17 cellular contexts compared by ENCODE assay signal in genomic region chr18:35732652-35733051, GRCh38.
DNase-seq lines count a peak whose midpoint lies in the region; ATAC-seq and TF ChIP-seq lines count a peak whose summit lies in the region.
"Had no signal": no experiment of that assay in that cellular context is flagged by ENCODE, and none has a peak within 500 bp of the region (broad histone marks: within the 10 kb centered on the region; RNA-seq: fewer than 3 reads in every experiment).

No MANE protein-coding gene starts in this region.

- no peaks in the 10 kb centered on the region for H3K27me3 ChIP-seq in GM23338 (ENCODE audit: insufficient read depth)
- H3K27me3 ChIP-seq in left lung, result no peaks in the 10 kb centered on the region
- no peaks in the 10 kb centered on the region for H3K27me3 ChIP-seq in effector memory CD4-positive, alpha-beta T cell (replicated peaks; ENCODE audit: control insufficient read depth, insufficient read depth, low read length, poor library complexity, severe bottlenecking)
- no peaks in the 10 kb centered on the region for H3K27me3 ChIP-seq in gastroesophageal sphincter
- no peaks in the 10 kb centered on the region for H3K27me3 ChIP-seq in stomach
- H3K27me3 ChIP-seq: BE2C had no signal

- H3K4me1 Mint-ChIP-seq in GM23338, result peaks cover 15% of the 10 kb centered on the region; the same call in 2 of the 3 replicates

- TF ChIP-seq POLR2A in gastroesophageal sphincter (IDR thresholded peaks at IDR 0.05) (no peak), stomach (IDR thresholded peaks at IDR 0.05) (no peak)

- no peak for ATAC-seq in GM23338
- ATAC-seq in left lung, result peak; percentile 61
- ATAC-seq in gastroesophageal sphincter, result no peak
- no peak for ATAC-seq in HG03469 (IDR thresholded peaks at IDR 0.05; ENCODE audit: unreplicated experiment)
- ATAC-seq: activated T-cell treated with anti-CD3 and anti-CD28 coated beads, Interleukin-2, amount 50 U/mL, for 72 hours; foreskin keratinocyte; GM12878 had no signal

- H3K4me3 Mint-ChIP-seq in GM23338, result no peak overlapping the region
- H3K4me3 Mint-ChIP-seq: activated T-cell treated with anti-CD3 and anti-CD28 coated beads, Interleukin-2, amount 50 U/mL, for 72 hours; dendritic cell treated with granulocyte-macrophage colony-stimulating factor and Interleukin-4, amounts not matched to agents 40 ng/mL and 50 ng/mL, for 4 days had no signal

- H3K4me3 ChIP-seq in GM23338 (no peak overlapping the region), choroid plexus epithelial cell (ENCODE audit: low read depth, low read length) (no peak overlapping the region), left lung (no peak overlapping the region), gastroesophageal sphincter (no peak overlapping the region), stomach (no peak overlapping the region)
- no peak overlapping the region for H3K4me3 ChIP-seq in effector memory CD4-positive, alpha-beta T cell (ENCODE audit: insufficient read depth, low read depth, low read length, poor library complexity, severe bottlenecking)
- H3K4me3 ChIP-seq: GM12878, SJSA1 had no signal

- H4K20me1 ChIP-seq in GM23338 (replicated peaks; ENCODE audit: insufficient read depth), result no peaks in the 10 kb centered on the region

- H3K36me3 Mint-ChIP-seq in GM23338 (ENCODE audit: low read depth), result no peaks in the 10 kb centered on the region

- intact Hi-C loops in left lung (cut with DNase I), result no loop called here
- intact Hi-C loops in stomach (cut with DNase I; ENCODE audit: low total_unique reads), result no loop called here

- peak; percentile 74 for DNase-seq in AG08395 (ENCODE audit: low spot score)
- no peak for DNase-seq in GM23338 (ENCODE audit: low spot score)
- DNase-seq in choroid plexus epithelial cell (ENCODE audit: low read depth), result peak; percentile 18
- DNase-seq in left lung, result no peak
- DNase-seq in effector memory CD4-positive, alpha-beta T cell, result no peak
- DNase-seq in stomach, result no peak
- DNase-seq: activated CD4-positive, alpha-beta T cell treated with anti-CD3 and anti-CD28 coated beads, Interleukin-2, amount 50 U/mL, for 4 hours; activated T-cell treated with anti-CD3 and anti-CD28 coated beads, Interleukin-2, amount 50 U/mL, for 72 hours; BE2C; DND-41; foreskin keratinocyte; NCI-H2029 treated with DMSO at 0.1 percent for 48 hours had no signal

- 71 to 82% methylated on average over 2 of the region's 2 CpGs for WGBS in gastroesophageal sphincter (ENCODE audit: low coverage in 1 of 2), 2 donors
- WGBS in stomach, 5 donors, result 74 to 93% (median 88%) methylated on average over 2 of the region's 2 CpGs

- TF ChIP-seq EP300 in gastroesophageal sphincter (IDR thresholded peaks at IDR 0.05) (no peak), stomach (IDR thresholded peaks at IDR 0.05) (no peak)

- H3K9me3 ChIP-seq in left lung (peaks cover 0 to 6% of the 10 kb centered on the region in 2 donors), gastroesophageal sphincter (no peaks in the 10 kb centered on the region), stomach (peaks cover 0 to 17% (median 0%) of the 10 kb centered on the region in 4 donors)
- H3K9me3 ChIP-seq in effector memory CD4-positive, alpha-beta T cell (ENCODE audit: control insufficient read depth, low read length), result no peaks in the 10 kb centered on the region
- H3K9me3 ChIP-seq: BE2C, SJSA1 had no signal

- H2AFZ ChIP-seq in GM23338, result 0 out of 2 replicates have a peak overlapping the region, but pooled peaks have one; percentile 12

- 0 out of 2 replicates have a peak, but pooled peaks cover 9% of the 10 kb centered on the region for H3K4me1 ChIP-seq in GM23338 (ENCODE audit: insufficient read depth)
- no peaks in the 10 kb centered on the region for H3K4me1 ChIP-seq in left lung
- no peaks in the 10 kb centered on the region for H3K4me1 ChIP-seq in effector memory CD4-positive, alpha-beta T cell (ENCODE audit: control insufficient read depth, insufficient read depth, low read length, poor library complexity, severe bottlenecking)
- no peaks in the 10 kb centered on the region for H3K4me1 ChIP-seq in gastroesophageal sphincter
- no peaks in the 10 kb centered on the region for H3K4me1 ChIP-seq in stomach
- H3K4me1 ChIP-seq: BE2C, foreskin keratinocyte, SJSA1 had no signal

- H3K4me2 ChIP-seq in GM23338, result no peak overlapping the region

- no peaks in the 10 kb centered on the region for H3K79me2 ChIP-seq in GM23338 (replicated peaks; ENCODE audit: insufficient read depth)

- TF ChIP-seq CTCF in GM23338 (conservative IDR thresholded peaks at IDR 0.05; ENCODE audit: low read depth in 2 of 2), result no peak
- no peak for TF ChIP-seq CTCF in choroid plexus epithelial cell (conservative IDR thresholded peaks at IDR 0.05; ENCODE audit: low read depth, low read length)
- TF ChIP-seq CTCF in left lung (IDR thresholded peaks at IDR 0.05), result no peak
- TF ChIP-seq CTCF in gastroesophageal sphincter (IDR thresholded peaks at IDR 0.05), result no peak
- no peak for TF ChIP-seq CTCF in stomach (IDR thresholded peaks at IDR 0.05)

- H3K27ac Mint-ChIP-seq in GM23338, result peak overlapping the region; percentile 48; the same call in 1 of the 2 replicates
- H3K27ac Mint-ChIP-seq: activated T-cell treated with anti-CD3 and anti-CD28 coated beads, Interleukin-2, amount 50 U/mL, for 72 hours; dendritic cell treated with granulocyte-macrophage colony-stimulating factor and Interleukin-4, amounts not matched to agents 40 ng/mL and 50 ng/mL, for 4 days had no signal

- H3K9me3 Mint-ChIP-seq in GM23338, result peaks cover 3% of the 10 kb centered on the region; the same call in 1 of the 3 replicates

- H3K36me3 ChIP-seq in GM23338 (ENCODE audit: insufficient read depth), result no peaks in the 10 kb centered on the region
- H3K36me3 ChIP-seq in left lung, result no peaks in the 10 kb centered on the region
- no peaks in the 10 kb centered on the region for H3K36me3 ChIP-seq in effector memory CD4-positive, alpha-beta T cell (ENCODE audit: control insufficient read depth, insufficient read depth, low read length)
- no peaks in the 10 kb centered on the region for H3K36me3 ChIP-seq in gastroesophageal sphincter
- H3K36me3 ChIP-seq in stomach, result no peaks in the 10 kb centered on the region
- H3K36me3 ChIP-seq: BE2C, SJSA1 had no signal

- no peaks in the 10 kb centered on the region for H3F3A ChIP-seq in GM23338 (replicated peaks; ENCODE audit: low read depth)

- H3K27ac ChIP-seq in GM23338 (ENCODE audit: low read depth) (no peak overlapping the region), left lung (no peak overlapping the region), gastroesophageal sphincter (no peak overlapping the region), stomach (no peak overlapping the region)
- H3K27ac ChIP-seq in effector memory CD4-positive, alpha-beta T cell (ENCODE audit: insufficient read depth, low read length, poor library complexity, severe bottlenecking), result no peak overlapping the region
- H3K27ac ChIP-seq: foreskin keratinocyte, SJSA1 had no signal

- no peaks in the 10 kb centered on the region for H3K9me2 ChIP-seq in GM23338 (ENCODE audit: insufficient read depth)

- peaks cover 4% of the 10 kb centered on the region for H3K27me3 Mint-ChIP-seq in GM23338 (ENCODE audit: insufficient read depth, low read depth, poor library complexity)
- H3K27me3 Mint-ChIP-seq: dendritic cell treated with granulocyte-macrophage colony-stimulating factor and Interleukin-4, amounts not matched to agents 40 ng/mL and 50 ng/mL, for 4 days had no signal

TF ChIP-seq in GM23338, 12 proteins besides CTCF, POLR2A, EP300 and RAD21 (continues in another document):
- no peak for TF ChIP-seq EZH2 (IDR thresholded peaks at IDR 0.05; ENCODE audit: low read depth, unreplicated experiment)
- no peak for TF ChIP-seq CREB1 (CRISPR knock-in tag; IDR thresholded peaks at IDR 0.05; ENCODE audit: low read depth)
- no peak for TF ChIP-seq EZH2phosphoT487 (IDR thresholded peaks at IDR 0.05; ENCODE audit: unreplicated experiment)
- no peak for TF ChIP-seq ETS1 (IDR thresholded peaks at IDR 0.05)
- TF ChIP-seq POLR2AphosphoS5 (IDR thresholded peaks at IDR 0.05; ENCODE audit: low read depth), result no peak
- no peak for TF ChIP-seq ZNF114 (CRISPR knock-in tag; IDR thresholded peaks at IDR 0.05)
- TF ChIP-seq ZNF331 (CRISPR knock-in tag; IDR thresholded peaks at IDR 0.05; ENCODE audit: low read depth), result no peak

Comparison
In these comparisons a context has a peak if more than half of its experiments do, and no peak if none do; other contexts are left out.
1. DNase-seq: peak in AG08395 (single experiment) and choroid plexus epithelial cell (single experiment); none in GM23338 (single experiment), left lung (0 of 2), effector memory CD4-positive, alpha-beta T cell (0 of 3) and stomach (single experiment).